In genomic region chr20:50281831-50282591, GRCh38 we compare ENCODE assay signal across 11 cellular contexts.
DNase-seq lines count a peak whose midpoint lies in the region; ATAC-seq and TF ChIP-seq lines count a peak whose summit lies in the region.
"Had no signal": no experiment of that assay in that cellular context is flagged by ENCODE, and none has a peak within 500 bp of the region (broad histone marks: within the 10 kb centered on the region; RNA-seq: fewer than 3 reads in every experiment).

No MANE protein-coding gene starts in this region.

- CTCF ChIA-PET in activated CD8-positive, alpha-beta T cell treated with anti-CD3 and anti-CD28 coated beads for 36 hours (lab: Charles Lee) = interaction anchor here (0.9 to 1.1 kb wide), 4 partner anchors 14 to 109 kb away, joined by 3 read pairs; no protein-coding TSS in a partner anchor

- H3K4me3 Mint-ChIP-seq in activated CD8-positive, alpha-beta T cell treated with anti-CD3 and anti-CD28 coated beads for 36 hours = no peak overlapping the region
- H3K4me3 Mint-ChIP-seq in neural crest cell = no peak overlapping the region
- H3K4me3 Mint-ChIP-seq: activated T-cell treated with anti-CD3 and anti-CD28 coated beads, Interleukin-2, amount 50 U/mL, for 4 hours had no signal

- peak; percentile 40 for DNase-seq in DMS 273 (lab: John Stamatoyannopoulos, UW; ENCODE audit: unreplicated experiment)
- DNase-seq in DMS 273 treated with DMSO at 0.1 percent for 48 hours (lab: John Stamatoyannopoulos, UW) = no peak
- DNase-seq in activated CD8-positive, alpha-beta T cell treated with anti-CD3 and anti-CD28 coated beads for 36 hours = peak; percentile 48
- peak; percentile 12 for DNase-seq in neural crest cell (ENCODE audit: low read depth, low spot score)
- no peak for DNase-seq in NCI-H1930 (lab: John Stamatoyannopoulos, UW)
- DNase-seq in NCI-H1417 treated with DMSO at 0.1 percent for 48 hours (lab: John Stamatoyannopoulos, UW) = no peak
- DNase-seq: activated T-cell treated with anti-CD3 and anti-CD28 coated beads, Interleukin-2, amount 50 U/mL, for 4 hours; DMS79 treated with DMSO at 0.1 percent for 48 hours; esophagus squamous epithelium had no signal

- H3K27ac Mint-ChIP-seq in activated CD8-positive, alpha-beta T cell treated with anti-CD3 and anti-CD28 coated beads for 36 hours = no peak overlapping the region
- no peak overlapping the region for H3K27ac Mint-ChIP-seq in neural crest cell (ENCODE audit: unreplicated experiment)

- no peaks in the 10 kb centered on the region for H3K36me3 Mint-ChIP-seq in activated CD8-positive, alpha-beta T cell treated with anti-CD3 and anti-CD28 coated beads for 36 hours (ENCODE audit: low read depth)
- no peaks in the 10 kb centered on the region for H3K36me3 Mint-ChIP-seq in neural crest cell (ENCODE audit: low read depth)

- H3K27me3 Mint-ChIP-seq in activated CD8-positive, alpha-beta T cell treated with anti-CD3 and anti-CD28 coated beads for 36 hours = peaks cover 1% of the 10 kb centered on the region
- no peaks in the 10 kb centered on the region for H3K27me3 Mint-ChIP-seq in neural crest cell (ENCODE audit: low read depth)

- POLR2A ChIA-PET in activated CD8-positive, alpha-beta T cell treated with anti-CD3 and anti-CD28 coated beads for 36 hours (lab: Charles Lee) = interaction anchor here (0.8 to 1.2 kb wide), 2 partner anchors 11 to 90 kb away, joined by 3 read pairs; no protein-coding TSS in a partner anchor

- no peaks in the 10 kb centered on the region for H3K9me3 Mint-ChIP-seq in activated CD8-positive, alpha-beta T cell treated with anti-CD3 and anti-CD28 coated beads for 36 hours
- H3K9me3 Mint-ChIP-seq in neural crest cell = no peaks in the 10 kb centered on the region
- H3K9me3 Mint-ChIP-seq: activated T-cell treated with anti-CD3 and anti-CD28 coated beads, Interleukin-2, amount 50 U/mL, for 4 hours had no signal

- peaks cover 5% of the 10 kb centered on the region for H3K4me1 Mint-ChIP-seq in activated CD8-positive, alpha-beta T cell treated with anti-CD3 and anti-CD28 coated beads for 36 hours (ENCODE audit: low read depth)
- peaks cover 25% of the 10 kb centered on the region for H3K4me1 Mint-ChIP-seq in neural crest cell

- peak; percentile 14; the same call in 1 of the 2 replicates for TF ChIP-seq CTCF in GM12875 (IDR thresholded peaks at IDR 0.05; ENCODE audit: borderline replicate concordance, insufficient read depth, low read depth, low read length)
- TF ChIP-seq CTCF in activated CD8-positive, alpha-beta T cell treated with anti-CD3 and anti-CD28 coated beads for 36 hours (IDR thresholded peaks at IDR 0.05) = no peak
- TF ChIP-seq CTCF in neural crest cell (conservative IDR thresholded peaks at IDR 0.05) = peak; percentile 21

- intact Hi-C loops in activated CD8-positive, alpha-beta T cell treated with anti-CD3 and anti-CD28 coated beads for 36 hours (cut with micrococcal nuclease) = no loop called here

- no peak overlapping the region for H3K4me3 ChIP-seq in GM12875 (ENCODE audit: low read depth, low read length)
- H3K4me3 ChIP-seq: esophagus squamous epithelium had no signal

- peak; percentile 35 for ATAC-seq in activated CD8-positive, alpha-beta T cell treated with anti-CD3 and anti-CD28 coated beads for 36 hours
- no peak for ATAC-seq in GM18858 (IDR thresholded peaks at IDR 0.05; ENCODE audit: unreplicated experiment)
- ATAC-seq: activated T-cell treated with anti-CD3 and anti-CD28 coated beads, Interleukin-2, amount 50 U/mL, for 4 hours had no signal

Comparison
In these comparisons a context has a peak if more than half of its experiments do, and no peak if none do; other contexts are left out.
1. DNase-seq: peak in DMS 273 (single experiment), activated CD8-positive, alpha-beta T cell treated with anti-CD3 and anti-CD28 coated beads for 36 hours (single experiment) and neural crest cell (single experiment); none in DMS 273 treated with DMSO at 0.1 percent for 48 hours (single experiment), NCI-H1930 (0 of 2) and NCI-H1417 treated with DMSO at 0.1 percent for 48 hours (single experiment).